Comparison of ENCODE assay signal across 22 cellular contexts in genomic region chr14:90427848-90428426, GRCh38. TPM values are rescaled to one million over a fixed set of nuclear protein-coding genes. Genes with fewer than 3 reads are reported as not detected.
A peak's percentile ranks its signal among the peaks of the same experiment; 100 is the strongest.
DNase-seq lines count a peak whose midpoint lies in the region; ATAC-seq, FAIRE-seq and TF ChIP-seq lines count a peak whose summit lies in the region.
"Had no signal": no experiment of that assay in that cellular context is flagged by ENCODE, and none has a peak within 500 bp of the region (broad histone marks: within the 10 kb centered on the region; RNA-seq: fewer than 3 reads in every experiment).

No MANE protein-coding gene starts in this region.

- no peak for TF ChIP-seq CTCF in liver (IDR thresholded peaks at IDR 0.05; ENCODE audit: low read depth, low read length, missing input control)
- no peak for TF ChIP-seq CTCF in HepG2 (CRISPR knock-in tag; IDR thresholded peaks at IDR 0.05)
- TF ChIP-seq CTCF in left ventricle myocardium inferior (IDR thresholded peaks at IDR 0.05; ENCODE audit: borderline replicate concordance) = no peak
- TF ChIP-seq CTCF in neural progenitor cell (IDR thresholded peaks at IDR 0.05) = no peak
- no peak for TF ChIP-seq CTCF in body of pancreas (IDR thresholded peaks at IDR 0.05)

- CTCF ChIA-PET in HepG2 (lab: Yijun Ruan, JAX; ENCODE audit: low intra/inter-chr PET ratio, low total read pairs) = no interaction called here

- no TSS peak for BruUV-seq in HepG2 (replicated peaks; lab: Mats Ljungman, UMichigan)

- H3K9me3 Mint-ChIP-seq in neural progenitor cell = no peaks in the 10 kb centered on the region
- H3K9me3 Mint-ChIP-seq: CD8-positive, alpha-beta memory T cell had no signal

- TF ChIP-seq RAD21 in liver (IDR thresholded peaks at IDR 0.05) (no peak), HepG2 (CRISPR knock-in tag; IDR thresholded peaks at IDR 0.05) (no peak)

- TF ChIP-seq EP300 in HepG2 (IDR thresholded peaks at IDR 0.05; ENCODE audit: low read depth in 2 of 2, low read length in 2 of 2) = no peak
- TF ChIP-seq EP300 in HepG2 (CRISPR knock-in tag; IDR thresholded peaks at IDR 0.05; ENCODE audit: borderline replicate concordance) = no peak

- no peak for FAIRE-seq in HepG2 (lab: Jason Lieb, UNC)
- FAIRE-seq: G401.6, HTR-8/SVneo had no signal

- POLR2A ChIA-PET in HepG2 (lab: Yijun Ruan, JAX) = no interaction called here

- no peaks in the 10 kb centered on the region for H3K79me2 ChIP-seq in HepG2 (ENCODE audit: insufficient read depth, low read length)
- H3K79me2 ChIP-seq in neural progenitor cell (ENCODE audit: low read depth) = no peaks in the 10 kb centered on the region

- no peaks in the 10 kb centered on the region for H3F3A ChIP-seq in neural progenitor cell (ENCODE audit: low read depth)

- H3K4me1 Mint-ChIP-seq in neural progenitor cell = peaks cover 22% of the 10 kb centered on the region
- H3K4me1 Mint-ChIP-seq: CD8-positive, alpha-beta memory T cell had no signal

- no peaks in the 10 kb centered on the region for H3K36me3 ChIP-seq in liver (ENCODE audit: control insufficient read depth in 4 of 4, insufficient read depth in 3 of 4, low read depth in 1 of 4, low read length in 3 of 4)
- no peaks in the 10 kb centered on the region for H3K36me3 ChIP-seq in HepG2 (replicated peaks in 1 of 2; ENCODE audit: control insufficient read depth in 1 of 2, insufficient read depth in 2 of 2, low read length in 2 of 2)
- no peaks in the 10 kb centered on the region for H3K36me3 ChIP-seq in left ventricle myocardium inferior
- no peaks in the 10 kb centered on the region for H3K36me3 ChIP-seq in neural progenitor cell
- H3K36me3 ChIP-seq in body of pancreas (replicated peaks in 1 of 2; ENCODE audit: insufficient read depth in 1 of 2, low read depth in 2 of 2) = no peaks in the 10 kb centered on the region

- H3K27me3 ChIP-seq in liver (ENCODE audit: control insufficient read depth in 4 of 4, insufficient read depth in 4 of 4, low read length in 3 of 4) (no peaks in the 10 kb centered on the region), HepG2 (ENCODE audit: control insufficient read depth in 1 of 2, insufficient read depth in 2 of 2, low read length in 2 of 2) (peaks cover 4 to 20% of the 10 kb centered on the region in 2 experiments; a peak in 2 of 5 replicates), left ventricle myocardium inferior (ENCODE audit: low read depth) (no peaks in the 10 kb centered on the region), neural progenitor cell (no peaks in the 10 kb centered on the region), body of pancreas (no peaks in the 10 kb centered on the region)

- in situ Hi-C loops in HepG2 (cut with HindIII; ENCODE audit: extremely low pct_ligation_motif_present, low pct_unique_long_range_greater_than_20kb) = no loop called here

- H3K4me3 ChIP-seq in liver (ENCODE audit: low read depth in 1 of 3, low read length in 3 of 3) (no peak overlapping the region), HepG2 (replicated peaks in 1 of 3; ENCODE audit: insufficient read depth in 1 of 3, low read depth in 2 of 3, low read length in 3 of 3) (no peak overlapping the region), left ventricle myocardium inferior (no peak overlapping the region), neural progenitor cell (no peak overlapping the region), body of pancreas (no peak overlapping the region)

- H3K4me1 ChIP-seq in liver (ENCODE audit: control insufficient read depth in 4 of 4, insufficient read depth in 4 of 4, low read length in 3 of 4) (no peaks in the 10 kb centered on the region), HepG2 (ENCODE audit: insufficient read depth, low read length) (no peaks in the 10 kb centered on the region), left ventricle myocardium inferior (peaks cover 39% of the 10 kb centered on the region), neural progenitor cell (no peaks in the 10 kb centered on the region), body of pancreas (no peaks in the 10 kb centered on the region)

- 74% methylated on average over 12 of the region's 12 CpGs for WGBS in liver
- WGBS in HepG2 (ENCODE audit: low lambda C conversion rate) = 34% methylated on average over 12 of the region's 12 CpGs
- 74 to 82% methylated on average over 9 to 12 of the region's 12 CpGs for WGBS in body of pancreas, 2 donors

- DNase-seq in HepG2 (ENCODE audit: low spot score) (no peak), left ventricle myocardium inferior (peak; percentile 25), neural progenitor cell (ENCODE audit: low spot score) (no peak), body of pancreas (no peak), putamen (ENCODE audit: low spot score) (no peak), glomerular visceral epithelial cell (ENCODE audit: extremely low spot score) (no peak)
- DNase-seq: Calu3; CD8-positive, alpha-beta memory T cell; IMR-90; NCI-H1092 treated with DMSO at 0.1 percent for 48 hours; NCI-H1436 treated with DMSO at 0.1 percent for 48 hours; NCI-H1930; NCI-H226; NCI-H774; NK-92 treated with Interleukin-12 subunit alpha and Interleukin-12 subunit beta, amount 100 ng/mL, for 24 hours had no signal

- H3K9me3 ChIP-seq in liver (ENCODE audit: control insufficient read depth in 4 of 4, low read length in 3 of 4) (no peaks in the 10 kb centered on the region), HepG2 (ENCODE audit: low read length) (no peaks in the 10 kb centered on the region), left ventricle myocardium inferior (replicated peaks) (no peaks in the 10 kb centered on the region), neural progenitor cell (ENCODE audit: low read depth) (no peaks in the 10 kb centered on the region), body of pancreas (no peaks in the 10 kb centered on the region)

- H3K4me2 ChIP-seq in HepG2 (ENCODE audit: low read depth, low read length) (no peak overlapping the region), neural progenitor cell (no peak overlapping the region)
- H3K4me2 ChIP-seq: KMS-11 had no signal

- peaks cover 12% of the 10 kb centered on the region for H3K27me3 Mint-ChIP-seq in neural progenitor cell (ENCODE audit: insufficient read depth, low read depth)

- peak overlapping the region; percentile 74 for H3K27ac Mint-ChIP-seq in neural progenitor cell
- H3K27ac Mint-ChIP-seq: CD8-positive, alpha-beta memory T cell had no signal

- TF ChIP-seq POLR2A in HepG2 (IDR thresholded peaks at IDR 0.05; ENCODE audit: insufficient read depth in 1 of 2, low read depth in 2 of 2, low read length in 2 of 2) (no peak), body of pancreas (IDR thresholded peaks at IDR 0.05) (no peak)

- H3K27ac ChIP-seq in liver (ENCODE audit: low read depth in 1 of 2, low read length in 2 of 2) (no peak overlapping the region), HepG2 (ENCODE audit: extremely low read length, insufficient read depth, low read length) (no peak overlapping the region), left ventricle myocardium inferior (replicated peaks) (peak overlapping the region; percentile 71), neural progenitor cell (no peak overlapping the region), body of pancreas (no peak overlapping the region)
- H3K27ac ChIP-seq: C4-2B, KMS-11, RWPE1 had no signal

- H3K36me3 Mint-ChIP-seq in neural progenitor cell = no peaks in the 10 kb centered on the region
- H3K36me3 Mint-ChIP-seq: CD8-positive, alpha-beta memory T cell had no signal

- no peaks in the 10 kb centered on the region for H4K20me1 ChIP-seq in HepG2 (ENCODE audit: insufficient read depth, low read length)
- H4K20me1 ChIP-seq in neural progenitor cell (ENCODE audit: low read depth) = no peaks in the 10 kb centered on the region

- intact Hi-C loops in HepG2 (cut with micrococcal nuclease; ENCODE audit: unreplicated experiment) = no loop called here
- intact Hi-C loops in left ventricle myocardium inferior (cut with micrococcal nuclease) = no loop called here
- intact Hi-C loops in body of pancreas (cut with DNase I) = no loop called here

- no peak overlapping the region for H3K9ac ChIP-seq in liver (ENCODE audit: low read depth in 1 of 2, low read length in 2 of 2)
- no peak overlapping the region for H3K9ac ChIP-seq in HepG2 (ENCODE audit: insufficient read depth, low read depth, low read length)
- H3K9ac ChIP-seq in neural progenitor cell = no peak overlapping the region
- H3K9ac ChIP-seq: KMS-11 had no signal

- no peak overlapping the region for H3K4me3 Mint-ChIP-seq in neural progenitor cell
- H3K4me3 Mint-ChIP-seq: CD8-positive, alpha-beta memory T cell had no signal

- H2AFZ ChIP-seq in HepG2 (ENCODE audit: low read length) (no peak overlapping the region), neural progenitor cell (replicated peaks) (no peak overlapping the region)

- ATAC-seq in HepG2 = no peak
- no peak for ATAC-seq in body of pancreas
- ATAC-seq in GM18502 (IDR thresholded peaks at IDR 0.05; ENCODE audit: poor library complexity, unreplicated experiment) = no peak

TF ChIP-seq in HepG2, 621 proteins besides CTCF, POLR2A, EP300 and RAD21 (continues in another document):
- TF ChIP-seq IKZF1 (IDR thresholded peaks at IDR 0.05) = no peak
- no peak for TF ChIP-seq NR2F1 (CRISPR knock-in tag; IDR thresholded peaks at IDR 0.05)

RNA-seq across cellular contexts. Expression of gene CALM1, which starts 31.1 kb away (rescaled TPM):
- total RNA-seq in liver = 100 to 1,000 TPM; 146 to 156 TPM
- polyA plus RNA-seq in liver = 100 to 1,000 TPM; 176 to 517 TPM
- total RNA-seq in HepG2 (2016; rRNA removed; fragmentation: Illumina TruSeq; extraction: Trizol) = 238 and 346 TPM in 2 replicates
- total RNA-seq in HepG2 (2016; cell fraction: cytosol; rRNA removed; fragmentation: Illumina TruSeq; extraction: Trizol; ENCODE audit: low read depth) = 29.6 and 47.4 TPM in 2 replicates
- total RNA-seq in HepG2 (2016; cell fraction: insoluble cytoplasmic fraction; rRNA removed; fragmentation: Illumina TruSeq; extraction: Trizol) = 242 and 366 TPM in 2 replicates
- total RNA-seq in HepG2 (2016; cell fraction: membrane; rRNA removed; fragmentation: Illumina TruSeq; extraction: Trizol) = 98.2 and 111 TPM in 2 replicates
- 91.7 and 108 TPM in 2 replicates for total RNA-seq in HepG2 (2016; cell fraction: nucleus; rRNA removed; fragmentation: Illumina TruSeq; extraction: Trizol)
- polyA plus RNA-seq in HepG2 (2011; rRNA removed) = 80.5 and 110 TPM in 2 replicates
- polyA plus RNA-seq in HepG2 (2011; cell fraction: cytosol; rRNA removed) = 96.0 and 112 TPM in 2 replicates
- 50.1 and 52.3 TPM in 2 replicates for polyA plus RNA-seq in HepG2 (2011; cell fraction: nucleus; rRNA removed)
- 119 and 120 TPM in 2 replicates for polyA plus RNA-seq in HepG2 (2012)
- polyA plus RNA-seq in HepG2 (2016; cell fraction: cytosol; fragmentation: Illumina TruSeq; extraction: Trizol; ENCODE audit: low read depth) = 40.5 and 51.9 TPM in 2 replicates
- 366 and 395 TPM in 2 replicates for polyA plus RNA-seq in HepG2 (2016; cell fraction: insoluble cytoplasmic fraction; fragmentation: Illumina TruSeq; extraction: Trizol; ENCODE audit: low read depth)
- polyA plus RNA-seq in HepG2 (2016; cell fraction: membrane; fragmentation: Illumina TruSeq; extraction: Trizol; ENCODE audit: low read depth) = 92.6 and 101 TPM in 2 replicates
- polyA plus RNA-seq in HepG2 (2016; cell fraction: nucleus; fragmentation: Illumina TruSeq; extraction: Trizol; ENCODE audit: insufficient read depth, low read depth) = 160 and 164 TPM in 2 replicates
- polyA minus RNA-seq in HepG2 (2011; rRNA and poly(A)+ RNA removed; ENCODE audit: low replicate concordance) = 189 and 213 TPM in 2 replicates
- 93.2 and 109 TPM in 2 replicates for polyA minus RNA-seq in HepG2 (2011; cell fraction: cytosol; rRNA and poly(A)+ RNA removed)
- 128 and 155 TPM in 2 replicates for polyA minus RNA-seq in HepG2 (2011; cell fraction: nucleus; rRNA and poly(A)+ RNA removed)
- total RNA-seq in left ventricle myocardium inferior = 503 TPM
- total RNA-seq in neural progenitor cell (ENCODE audit: low replicate concordance) = 273 and 362 TPM in 2 replicates
- 100 to 1,000 TPM; 137 to 199 TPM for total RNA-seq in body of pancreas
